ENCODE assay signal across 1 cellular context in the genomic region with DNA sequence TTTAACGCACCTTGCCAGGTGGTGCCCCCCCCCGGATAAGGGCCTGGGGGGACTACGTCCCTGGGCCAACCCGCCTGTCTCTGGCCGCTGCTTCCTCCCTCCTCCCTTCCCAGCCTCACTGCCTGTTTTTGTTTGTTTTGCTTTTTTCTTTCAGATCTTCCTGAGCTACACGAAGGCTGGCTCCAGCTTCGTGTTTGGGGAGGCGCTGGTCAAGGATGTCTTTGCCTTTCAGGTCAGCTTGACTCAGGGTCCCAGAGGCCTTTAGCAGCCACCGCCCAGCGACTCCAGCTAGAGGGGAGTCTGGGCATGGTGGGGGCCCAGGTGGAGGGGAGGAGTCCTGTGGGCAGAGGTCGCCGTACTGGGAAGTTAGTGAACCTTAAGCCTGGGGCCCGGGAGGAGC.
A peak's percentile ranks its signal among the peaks of the same experiment; 100 is the strongest.
TF ChIP-seq lines count a peak whose summit lies in the region.

No MANE protein-coding gene starts in this region.

TF ChIP-seq in HepG2, 621 proteins besides CTCF, POLR2A, EP300 and RAD21 (continued from another document and continues in another):
- TF ChIP-seq, protein P1, sequence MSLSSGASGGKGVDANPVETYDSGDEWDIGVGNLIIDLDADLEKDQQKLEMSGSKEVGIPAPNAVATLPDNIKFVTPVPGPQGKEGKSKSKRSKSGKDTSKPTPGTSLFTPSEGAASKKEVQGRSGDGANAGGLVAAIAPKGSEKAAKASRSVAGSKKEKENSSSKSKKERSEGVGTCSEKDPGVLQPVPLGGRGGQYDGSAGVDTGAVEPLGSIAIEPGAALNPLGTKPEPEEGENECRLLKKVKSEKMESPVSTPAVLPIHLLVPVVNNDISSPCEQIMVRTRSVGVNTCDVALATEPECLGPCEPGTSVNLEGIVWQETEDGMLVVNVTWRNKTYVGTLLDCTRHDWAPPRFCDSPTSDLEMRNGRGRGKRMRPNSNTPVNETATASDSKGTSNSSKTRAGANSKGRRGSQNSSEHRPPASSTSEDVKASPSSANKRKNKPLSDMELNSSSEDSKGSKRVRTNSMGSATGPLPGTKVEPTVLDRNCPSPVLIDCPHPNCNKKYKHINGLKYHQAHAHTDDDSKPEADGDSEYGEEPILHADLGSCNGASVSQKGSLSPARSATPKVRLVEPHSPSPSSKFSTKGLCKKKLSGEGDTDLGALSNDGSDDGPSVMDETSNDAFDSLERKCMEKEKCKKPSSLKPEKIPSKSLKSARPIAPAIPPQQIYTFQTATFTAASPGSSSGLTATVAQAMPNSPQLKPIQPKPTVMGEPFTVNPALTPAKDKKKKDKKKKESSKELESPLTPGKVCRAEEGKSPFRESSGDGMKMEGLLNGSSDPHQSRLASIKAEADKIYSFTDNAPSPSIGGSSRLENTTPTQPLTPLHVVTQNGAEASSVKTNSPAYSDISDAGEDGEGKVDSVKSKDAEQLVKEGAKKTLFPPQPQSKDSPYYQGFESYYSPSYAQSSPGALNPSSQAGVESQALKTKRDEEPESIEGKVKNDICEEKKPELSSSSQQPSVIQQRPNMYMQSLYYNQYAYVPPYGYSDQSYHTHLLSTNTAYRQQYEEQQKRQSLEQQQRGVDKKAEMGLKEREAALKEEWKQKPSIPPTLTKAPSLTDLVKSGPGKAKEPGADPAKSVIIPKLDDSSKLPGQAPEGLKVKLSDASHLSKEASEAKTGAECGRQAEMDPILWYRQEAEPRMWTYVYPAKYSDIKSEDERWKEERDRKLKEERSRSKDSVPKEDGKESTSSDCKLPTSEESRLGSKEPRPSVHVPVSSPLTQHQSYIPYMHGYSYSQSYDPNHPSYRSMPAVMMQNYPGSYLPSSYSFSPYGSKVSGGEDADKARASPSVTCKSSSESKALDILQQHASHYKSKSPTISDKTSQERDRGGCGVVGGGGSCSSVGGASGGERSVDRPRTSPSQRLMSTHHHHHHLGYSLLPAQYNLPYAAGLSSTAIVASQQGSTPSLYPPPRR (CRISPR knock-in tag; IDR thresholded peaks at IDR 0.05; ENCODE audit: borderline replicate concordance): no peak
- TF ChIP-seq SALL1 (CRISPR knock-in tag; IDR thresholded peaks at IDR 0.05) (peak; percentile 44; the same call in 1 of the 2 replicates), ZNF841 (CRISPR knock-in tag; IDR thresholded peaks at IDR 0.05; ENCODE audit: borderline replicate concordance) (no peak), TEAD3 (CRISPR knock-in tag; optimal IDR thresholded peaks at IDR 0.05; ENCODE audit: borderline replicate concordance) (peak; percentile 15), THYN1 (CRISPR knock-in tag; IDR thresholded peaks at IDR 0.05; ENCODE audit: borderline replicate concordance, low read depth) (no peak), ZNF329 (CRISPR knock-in tag; IDR thresholded peaks at IDR 0.05; ENCODE audit: low read depth) (no peak), NFE2 (CRISPR knock-in tag; IDR thresholded peaks at IDR 0.05) (no peak), CBX5 (CRISPR knock-in tag; IDR thresholded peaks at IDR 0.05; ENCODE audit: borderline replicate concordance) (no peak), BRD4 (CRISPR knock-in tag; IDR thresholded peaks at IDR 0.05) (no peak), ZBTB8A (CRISPR knock-in tag; IDR thresholded peaks at IDR 0.05; ENCODE audit: borderline replicate concordance, low read depth) (no peak), ZNF605 (CRISPR knock-in tag; IDR thresholded peaks at IDR 0.05) (no peak), MTF2 (CRISPR knock-in tag; IDR thresholded peaks at IDR 0.05; ENCODE audit: borderline replicate concordance) (no peak), ZNF446 (CRISPR knock-in tag; IDR thresholded peaks at IDR 0.05) (no peak), SRSF1 (optimal IDR thresholded peaks at IDR 0.05; ENCODE audit: low read depth, low read length) (peak; percentile 81), YEATS2 (CRISPR knock-in tag; IDR thresholded peaks at IDR 0.05; ENCODE audit: borderline replicate concordance) (no peak), KMT2B (CRISPR knock-in tag; IDR thresholded peaks at IDR 0.05) (no peak), SUZ12 (IDR thresholded peaks at IDR 0.05; ENCODE audit: low read depth, low read length) (no peak), ATF1 (CRISPR knock-in tag; IDR thresholded peaks at IDR 0.05) (no peak), SRY (CRISPR knock-in tag; IDR thresholded peaks at IDR 0.05) (no peak), MAF1 (CRISPR knock-in tag; IDR thresholded peaks at IDR 0.05; ENCODE audit: borderline replicate concordance) (no peak), SNRNP70 (IDR thresholded peaks at IDR 0.05; ENCODE audit: low read depth, low read length) (no peak), DNMT3B (CRISPR knock-in tag; conservative IDR thresholded peaks at IDR 0.05) (no peak), EED (CRISPR knock-in tag; IDR thresholded peaks at IDR 0.05) (0 out of 2 replicates have a peak, but pooled peaks have one; percentile 43), NR2F2 (IDR thresholded peaks at IDR 0.05; ENCODE audit: borderline replicate concordance, low read depth) (no peak), STAG1 (CRISPR knock-in tag; IDR thresholded peaks at IDR 0.05) (no peak), ZSCAN29 (CRISPR knock-in tag; conservative IDR thresholded peaks at IDR 0.05) (no peak), ZEB1 (IDR thresholded peaks at IDR 0.05; ENCODE audit: insufficient replicate concordance, low read depth) (no peak), TBP (CRISPR knock-in tag; IDR thresholded peaks at IDR 0.05) (no peak), CBX1 (IDR thresholded peaks at IDR 0.05; ENCODE audit: low read depth) (no peak), AGO2 (optimal IDR thresholded peaks at IDR 0.05; ENCODE audit: low read depth, low read length) (no peak), ZNF780A (CRISPR knock-in tag; IDR thresholded peaks at IDR 0.05) (no peak), JUN (CRISPR knock-in tag; IDR thresholded peaks at IDR 0.05) (no peak), KLF15 (CRISPR knock-in tag; IDR thresholded peaks at IDR 0.05; ENCODE audit: borderline replicate concordance) (no peak), MED13 (CRISPR knock-in tag; IDR thresholded peaks at IDR 0.05) (no peak)
- TF ChIP-seq, protein P2, sequence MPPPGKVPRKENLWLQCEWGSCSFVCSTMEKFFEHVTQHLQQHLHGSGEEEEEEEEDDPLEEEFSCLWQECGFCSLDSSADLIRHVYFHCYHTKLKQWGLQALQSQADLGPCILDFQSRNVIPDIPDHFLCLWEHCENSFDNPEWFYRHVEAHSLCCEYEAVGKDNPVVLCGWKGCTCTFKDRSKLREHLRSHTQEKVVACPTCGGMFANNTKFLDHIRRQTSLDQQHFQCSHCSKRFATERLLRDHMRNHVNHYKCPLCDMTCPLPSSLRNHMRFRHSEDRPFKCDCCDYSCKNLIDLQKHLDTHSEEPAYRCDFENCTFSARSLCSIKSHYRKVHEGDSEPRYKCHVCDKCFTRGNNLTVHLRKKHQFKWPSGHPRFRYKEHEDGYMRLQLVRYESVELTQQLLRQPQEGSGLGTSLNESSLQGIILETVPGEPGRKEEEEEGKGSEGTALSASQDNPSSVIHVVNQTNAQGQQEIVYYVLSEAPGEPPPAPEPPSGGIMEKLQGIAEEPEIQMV (CRISPR knock-in tag; IDR thresholded peaks at IDR 0.05; ENCODE audit: low read depth): no peak
- TF ChIP-seq, protein P3, sequence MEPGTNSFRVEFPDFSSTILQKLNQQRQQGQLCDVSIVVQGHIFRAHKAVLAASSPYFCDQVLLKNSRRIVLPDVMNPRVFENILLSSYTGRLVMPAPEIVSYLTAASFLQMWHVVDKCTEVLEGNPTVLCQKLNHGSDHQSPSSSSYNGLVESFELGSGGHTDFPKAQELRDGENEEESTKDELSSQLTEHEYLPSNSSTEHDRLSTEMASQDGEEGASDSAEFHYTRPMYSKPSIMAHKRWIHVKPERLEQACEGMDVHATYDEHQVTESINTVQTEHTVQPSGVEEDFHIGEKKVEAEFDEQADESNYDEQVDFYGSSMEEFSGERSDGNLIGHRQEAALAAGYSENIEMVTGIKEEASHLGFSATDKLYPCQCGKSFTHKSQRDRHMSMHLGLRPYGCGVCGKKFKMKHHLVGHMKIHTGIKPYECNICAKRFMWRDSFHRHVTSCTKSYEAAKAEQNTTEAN (CRISPR knock-in tag; conservative IDR thresholded peaks at IDR 0.05): no peak
- TF ChIP-seq, protein P4, sequence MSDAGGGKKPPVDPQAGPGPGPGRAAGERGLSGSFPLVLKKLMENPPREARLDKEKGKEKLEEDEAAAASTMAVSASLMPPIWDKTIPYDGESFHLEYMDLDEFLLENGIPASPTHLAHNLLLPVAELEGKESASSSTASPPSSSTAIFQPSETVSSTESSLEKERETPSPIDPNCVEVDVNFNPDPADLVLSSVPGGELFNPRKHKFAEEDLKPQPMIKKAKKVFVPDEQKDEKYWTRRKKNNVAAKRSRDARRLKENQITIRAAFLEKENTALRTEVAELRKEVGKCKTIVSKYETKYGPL (CRISPR knock-in tag; IDR thresholded peaks at IDR 0.05): no peak
- TF ChIP-seq, protein P5, sequence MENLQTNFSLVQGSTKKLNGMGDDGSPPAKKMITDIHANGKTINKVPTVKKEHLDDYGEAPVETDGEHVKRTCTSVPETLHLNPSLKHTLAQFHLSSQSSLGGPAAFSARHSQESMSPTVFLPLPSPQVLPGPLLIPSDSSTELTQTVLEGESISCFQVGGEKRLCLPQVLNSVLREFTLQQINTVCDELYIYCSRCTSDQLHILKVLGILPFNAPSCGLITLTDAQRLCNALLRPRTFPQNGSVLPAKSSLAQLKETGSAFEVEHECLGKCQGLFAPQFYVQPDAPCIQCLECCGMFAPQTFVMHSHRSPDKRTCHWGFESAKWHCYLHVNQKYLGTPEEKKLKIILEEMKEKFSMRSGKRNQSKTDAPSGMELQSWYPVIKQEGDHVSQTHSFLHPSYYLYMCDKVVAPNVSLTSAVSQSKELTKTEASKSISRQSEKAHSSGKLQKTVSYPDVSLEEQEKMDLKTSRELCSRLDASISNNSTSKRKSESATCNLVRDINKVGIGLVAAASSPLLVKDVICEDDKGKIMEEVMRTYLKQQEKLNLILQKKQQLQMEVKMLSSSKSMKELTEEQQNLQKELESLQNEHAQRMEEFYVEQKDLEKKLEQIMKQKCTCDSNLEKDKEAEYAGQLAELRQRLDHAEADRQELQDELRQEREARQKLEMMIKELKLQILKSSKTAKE (CRISPR knock-in tag; IDR thresholded peaks at IDR 0.05; ENCODE audit: borderline replicate concordance): no peak
- TF ChIP-seq, protein P6, sequence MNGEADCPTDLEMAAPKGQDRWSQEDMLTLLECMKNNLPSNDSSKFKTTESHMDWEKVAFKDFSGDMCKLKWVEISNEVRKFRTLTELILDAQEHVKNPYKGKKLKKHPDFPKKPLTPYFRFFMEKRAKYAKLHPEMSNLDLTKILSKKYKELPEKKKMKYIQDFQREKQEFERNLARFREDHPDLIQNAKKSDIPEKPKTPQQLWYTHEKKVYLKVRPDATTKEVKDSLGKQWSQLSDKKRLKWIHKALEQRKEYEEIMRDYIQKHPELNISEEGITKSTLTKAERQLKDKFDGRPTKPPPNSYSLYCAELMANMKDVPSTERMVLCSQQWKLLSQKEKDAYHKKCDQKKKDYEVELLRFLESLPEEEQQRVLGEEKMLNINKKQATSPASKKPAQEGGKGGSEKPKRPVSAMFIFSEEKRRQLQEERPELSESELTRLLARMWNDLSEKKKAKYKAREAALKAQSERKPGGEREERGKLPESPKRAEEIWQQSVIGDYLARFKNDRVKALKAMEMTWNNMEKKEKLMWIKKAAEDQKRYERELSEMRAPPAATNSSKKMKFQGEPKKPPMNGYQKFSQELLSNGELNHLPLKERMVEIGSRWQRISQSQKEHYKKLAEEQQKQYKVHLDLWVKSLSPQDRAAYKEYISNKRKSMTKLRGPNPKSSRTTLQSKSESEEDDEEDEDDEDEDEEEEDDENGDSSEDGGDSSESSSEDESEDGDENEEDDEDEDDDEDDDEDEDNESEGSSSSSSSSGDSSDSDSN (CRISPR knock-in tag; IDR thresholded peaks at IDR 0.05): no peak
- TF ChIP-seq, protein P7, sequence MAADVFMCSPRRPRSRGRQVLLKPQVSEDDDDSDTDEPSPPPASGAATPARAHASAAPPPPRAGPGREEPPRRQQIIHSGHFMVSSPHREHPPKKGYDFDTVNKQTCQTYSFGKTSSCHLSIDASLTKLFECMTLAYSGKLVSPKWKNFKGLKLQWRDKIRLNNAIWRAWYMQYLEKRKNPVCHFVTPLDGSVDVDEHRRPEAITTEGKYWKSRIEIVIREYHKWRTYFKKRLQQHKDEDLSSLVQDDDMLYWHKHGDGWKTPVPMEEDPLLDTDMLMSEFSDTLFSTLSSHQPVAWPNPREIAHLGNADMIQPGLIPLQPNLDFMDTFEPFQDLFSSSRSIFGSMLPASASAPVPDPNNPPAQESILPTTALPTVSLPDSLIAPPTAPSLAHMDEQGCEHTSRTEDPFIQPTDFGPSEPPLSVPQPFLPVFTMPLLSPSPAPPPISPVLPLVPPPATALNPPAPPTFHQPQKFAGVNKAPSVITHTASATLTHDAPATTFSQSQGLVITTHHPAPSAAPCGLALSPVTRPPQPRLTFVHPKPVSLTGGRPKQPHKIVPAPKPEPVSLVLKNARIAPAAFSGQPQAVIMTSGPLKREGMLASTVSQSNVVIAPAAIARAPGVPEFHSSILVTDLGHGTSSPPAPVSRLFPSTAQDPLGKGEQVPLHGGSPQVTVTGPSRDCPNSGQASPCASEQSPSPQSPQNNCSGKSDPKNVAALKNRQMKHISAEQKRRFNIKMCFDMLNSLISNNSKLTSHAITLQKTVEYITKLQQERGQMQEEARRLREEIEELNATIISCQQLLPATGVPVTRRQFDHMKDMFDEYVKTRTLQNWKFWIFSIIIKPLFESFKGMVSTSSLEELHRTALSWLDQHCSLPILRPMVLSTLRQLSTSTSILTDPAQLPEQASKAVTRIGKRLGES (CRISPR knock-in tag; IDR thresholded peaks at IDR 0.05; ENCODE audit: borderline replicate concordance): no peak
- TF ChIP-seq, protein P8, sequence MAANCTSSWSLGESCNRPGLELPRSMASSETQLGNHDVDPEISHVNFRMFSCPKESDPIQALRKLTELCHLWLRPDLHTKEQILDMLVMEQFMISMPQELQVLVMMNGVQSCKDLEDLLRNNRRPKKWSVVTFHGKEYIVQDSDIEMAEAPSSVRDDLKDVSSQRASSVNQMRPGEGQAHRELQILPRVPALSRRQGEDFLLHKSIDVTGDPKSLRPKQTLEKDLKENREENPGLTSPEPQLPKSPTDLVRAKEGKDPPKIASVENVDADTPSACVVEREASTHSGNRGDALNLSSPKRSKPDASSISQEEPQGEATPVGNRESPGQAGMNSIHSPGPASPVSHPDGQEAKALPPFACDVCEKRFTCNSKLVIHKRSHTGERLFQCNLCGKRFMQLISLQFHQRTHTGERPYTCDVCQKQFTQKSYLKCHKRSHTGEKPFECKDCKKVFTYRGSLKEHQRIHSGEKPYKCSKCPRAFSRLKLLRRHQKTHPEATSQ (CRISPR knock-in tag; IDR thresholded peaks at IDR 0.05; ENCODE audit: borderline replicate concordance): no peak
- TF ChIP-seq, protein P9, sequence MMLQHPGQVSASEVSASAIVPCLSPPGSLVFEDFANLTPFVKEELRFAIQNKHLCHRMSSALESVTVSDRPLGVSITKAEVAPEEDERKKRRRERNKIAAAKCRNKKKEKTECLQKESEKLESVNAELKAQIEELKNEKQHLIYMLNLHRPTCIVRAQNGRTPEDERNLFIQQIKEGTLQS (CRISPR knock-in tag; IDR thresholded peaks at IDR 0.05): no peak
- TF ChIP-seq, protein P10, sequence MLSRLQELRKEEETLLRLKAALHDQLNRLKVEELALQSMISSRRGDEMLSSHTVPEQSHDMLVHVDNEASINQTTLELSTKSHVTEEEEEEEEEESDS (CRISPR knock-in tag; IDR thresholded peaks at IDR 0.05; ENCODE audit: borderline replicate concordance): no peak
